18 cellular contexts compared by ENCODE assay signal in genomic region chr17:42028791-42029127, GRCh38.
"Had no signal": no experiment of that assay in that cellular context is flagged by ENCODE, and none has a peak within 500 bp of the region (broad histone marks: within the 10 kb centered on the region; RNA-seq: fewer than 3 reads in every experiment).

No MANE protein-coding gene starts in this region.

- ATAC-seq: activated CD8-positive, alpha-beta memory T cell treated with anti-CD3 and anti-CD28 coated beads, Interleukin-2, amount 10 ng/mL, durations not matched to agents 7 days and 5 days; stimulated activated memory B cell treated with anti-CD40 and anti-IgM and Interleukin-4, amounts not matched to agents 10 μg/mL and 1 μg/mL and 100 μg/mL, for 72 hours had no signal

- H3K9me3 Mint-ChIP-seq: activated CD4-positive, alpha-beta memory T cell treated with anti-CD3 and anti-CD28 coated beads, Interleukin-2, amount 10 ng/mL, durations not matched to agents 7 days and 5 days; activated naive CD8-positive, alpha-beta T cell treated with anti-CD3 and anti-CD28 coated beads for 36 hours; mesothelial cell of epicardium; stimulated activated memory B cell treated with anti-CD40 and anti-IgM and Interleukin-4, amounts not matched to agents 10 μg/mL and 1 μg/mL and 100 μg/mL, for 72 hours had no signal

- H3K27ac ChIP-seq: pancreas, thoracic aorta, upper lobe of left lung had no signal

- H3K4me2 ChIP-seq: smooth muscle cell had no signal

- H3K27ac Mint-ChIP-seq: activated CD4-positive, alpha-beta memory T cell treated with anti-CD3 and anti-CD28 coated beads, Interleukin-2, amount 10 ng/mL, durations not matched to agents 7 days and 5 days; activated CD8-positive, alpha-beta memory T cell treated with anti-CD3 and anti-CD28 coated beads, Interleukin-2, amount 10 ng/mL, durations not matched to agents 7 days and 5 days; activated naive CD8-positive, alpha-beta T cell treated with anti-CD3 and anti-CD28 coated beads for 36 hours; stimulated activated memory B cell treated with anti-CD40 and anti-IgM and Interleukin-4, amounts not matched to agents 10 μg/mL and 1 μg/mL and 100 μg/mL, for 72 hours had no signal

- H3K9me3 ChIP-seq: pancreas, thoracic aorta, upper lobe of left lung had no signal

- H3K4me3 Mint-ChIP-seq: activated CD4-positive, alpha-beta memory T cell treated with anti-CD3 and anti-CD28 coated beads, Interleukin-2, amount 10 ng/mL, durations not matched to agents 7 days and 5 days; activated CD8-positive, alpha-beta memory T cell treated with anti-CD3 and anti-CD28 coated beads, Interleukin-2, amount 10 ng/mL, durations not matched to agents 7 days and 5 days; activated naive CD8-positive, alpha-beta T cell treated with anti-CD3 and anti-CD28 coated beads for 36 hours; mesothelial cell of epicardium; stimulated activated memory B cell treated with anti-CD40 and anti-IgM and Interleukin-4, amounts not matched to agents 10 μg/mL and 1 μg/mL and 100 μg/mL, for 72 hours had no signal

- DNase-seq: activated CD4-positive, alpha-beta memory T cell treated with anti-CD3 and anti-CD28 coated beads, Interleukin-2, amount 10 ng/mL, durations not matched to agents 7 days and 5 days; activated CD4-positive, alpha-beta T cell treated with anti-CD3 and anti-CD28 coated beads for 48 hours; activated CD4-positive, CD25-positive, alpha-beta regulatory T cell; activated CD8-positive, alpha-beta memory T cell treated with anti-CD3 and anti-CD28 coated beads, Interleukin-2, amount 10 ng/mL, durations not matched to agents 7 days and 5 days; activated naive CD4-positive, alpha-beta T cell; activated naive CD8-positive, alpha-beta T cell treated with anti-CD3 and anti-CD28 coated beads for 36 hours; amniotic stem cell; foreskin fibroblast; hypothalamus; pancreas; stimulated activated CD4-positive, alpha-beta T cell treated with anti-CD3 and anti-CD28 coated beads, Interleukin-4, amount 100 ng/mL, for 24 hours; T1000; upper lobe of left lung had no signal

- H3K27me3 ChIP-seq: pancreas, upper lobe of left lung had no signal

- H3K4me3 ChIP-seq: lung, pancreas, smooth muscle cell, thoracic aorta, upper lobe of left lung had no signal
